ENCODE assay signal across 8 cellular contexts in genomic region chr2:199850718-199851498, GRCh38. TPM values are rescaled to one million over a fixed set of nuclear protein-coding genes. Genes with fewer than 3 reads are reported as not detected.
DNase-seq lines count a peak whose midpoint lies in the region; ATAC-seq and TF ChIP-seq lines count a peak whose summit lies in the region.

Gene FTCDNL1 (minus strand): TSS chr2:199851192. CDS start chr2:199848962, 2,230 bp downstream.

- H3K27me3 Mint-ChIP-seq in H9 (ENCODE audit: low read depth), result peaks cover 1% of the 10 kb centered on the region

- peak within 1 kb of the TSS; percentile 22 for H3K14ac ChIP-seq in H9 (ENCODE audit: insufficient read depth, low read length)

- H4K20me1 ChIP-seq in H9 (ENCODE audit: control insufficient read depth, insufficient read depth, insufficient read length), result no peaks in the 10 kb centered on the region

- peaks cover 5% of the 10 kb centered on the region for H3K4me1 ChIP-seq in H9 (ENCODE audit: insufficient read depth, low read length)
- H3K4me1 ChIP-seq in adipocyte (ENCODE audit: control insufficient read depth, insufficient read depth, low read length), result no peaks in the 10 kb centered on the region
- H3K4me1 ChIP-seq in right cardiac atrium (ENCODE audit: control insufficient read depth, insufficient read depth, low read length), result no peaks in the 10 kb centered on the region

- H3K4me1 Mint-ChIP-seq in H9, result peaks cover 38 to 44% of the 10 kb centered on the region in 2 experiments

- intact Hi-C loops in right cardiac atrium (cut with DNase I), result no loop called here

- peak within 1 kb of the TSS in 1 of 3 experiments; percentile 96; a peak in 4 of 7 replicates for H3K27ac Mint-ChIP-seq in H9

- H3K79me2 ChIP-seq in H9 (ENCODE audit: insufficient read depth, low read length), result no peaks in the 10 kb centered on the region

- no peak within 1 kb of the TSS for H2AK5ac ChIP-seq in H9 (ENCODE audit: insufficient read length, low read length)

- H3K4me2 ChIP-seq in H9 (ENCODE audit: insufficient read depth, insufficient read length, low read length), result peak within 1 kb of the TSS; percentile 58

- WGBS in H9 (ENCODE audit: extremely low coverage, insufficient read length, low lambda C conversion rate), result no CpG with 5 or more reads among the region's 80 CpGs
- under 1% methylated on average over 80 of the region's 80 CpGs for WGBS in right cardiac atrium

- H3K23ac ChIP-seq in H9 (ENCODE audit: insufficient read length, low read depth, low read length), result no peak within 1 kb of the TSS

- H3K36me3 ChIP-seq in adipocyte (ENCODE audit: control insufficient read depth, insufficient read depth, low read length, severe bottlenecking), result no peaks in the 10 kb centered on the region

- TF ChIP-seq CTCF in H9 (conservative IDR thresholded peaks at IDR 0.05), result peak; percentile 62

- no peaks in the 10 kb centered on the region for H3K36me3 Mint-ChIP-seq in H9 (ENCODE audit: insufficient read depth in 1 of 3, low read depth in 3 of 3)

- peak within 1 kb of the TSS; percentile 85 to 92 for H3K4me3 Mint-ChIP-seq in H9

- H3K27ac ChIP-seq in H9 (ENCODE audit: insufficient read length, low read depth, low read length) (no peak within 1 kb of the TSS), right cardiac atrium (ENCODE audit: low read length) (no peak within 1 kb of the TSS)

- H2BK20ac ChIP-seq in H9 (ENCODE audit: low read depth, low read length, poor library complexity, severe bottlenecking), result no peak within 1 kb of the TSS

- H3K56ac ChIP-seq in H9 (ENCODE audit: insufficient read length, low read depth, low read length), result no peak within 1 kb of the TSS

- no peak within 1 kb of the TSS for H3T11ph ChIP-seq in H9 (ENCODE audit: low read length)

- H3K4me3 ChIP-seq in adipocyte (ENCODE audit: low read length) (peak within 1 kb of the TSS; percentile 87), right cardiac atrium (ENCODE audit: low read length) (peak within 1 kb of the TSS; percentile 54)

- H3K9me3 ChIP-seq in H9 (ENCODE audit: control insufficient read depth, low read depth, low read length) (no peaks in the 10 kb centered on the region), adipocyte (ENCODE audit: control insufficient read depth, low read length) (no peaks in the 10 kb centered on the region), right cardiac atrium (ENCODE audit: control insufficient read depth, low read length) (no peaks in the 10 kb centered on the region)

- DNase-seq in H9 (peak; percentile 74), LoVo (ENCODE audit: low spot score) (peak; percentile 77), SW480 (ENCODE audit: low spot score) (peak; percentile 60), adipocyte (ENCODE audit: low read depth) (peak; percentile 82), right cardiac atrium (peak; percentile 73 to 88 (median 86)), retina (peak; percentile 86), OCI-M2 (lab: John Stamatoyannopoulos, UW; ENCODE audit: unreplicated experiment) (no peak)

- no peak within 1 kb of the TSS for H3K4ac ChIP-seq in H9 (ENCODE audit: low read depth, low read length)

- H4K91ac ChIP-seq in H9 (ENCODE audit: insufficient read length, low read depth, low read length), result no peak within 1 kb of the TSS

- no peak within 1 kb of the TSS for H2BK15ac ChIP-seq in H9 (ENCODE audit: low read depth, low read length)

- no peak within 1 kb of the TSS for H3K18ac ChIP-seq in H9 (ENCODE audit: insufficient read length, low read depth, low read length)

- H2BK5ac ChIP-seq in H9 (ENCODE audit: insufficient read length, low read length), result no peak within 1 kb of the TSS

- ATAC-seq in right cardiac atrium, result peak; percentile 96

- H4K8ac ChIP-seq in H9 (replicated peaks; ENCODE audit: insufficient read length, low read depth, low read length), result no peak within 1 kb of the TSS

- no peak within 1 kb of the TSS for H2BK12ac ChIP-seq in H9 (ENCODE audit: insufficient read length, low read depth, low read length)

- no peak within 1 kb of the TSS for H4K5ac ChIP-seq in H9 (ENCODE audit: insufficient read length, low read depth, low read length)

- H3K23me2 ChIP-seq in H9 (ENCODE audit: insufficient read length, low read depth, low read length, poor library complexity, severe bottlenecking), result peaks cover 6% of the 10 kb centered on the region

- H2AFZ ChIP-seq in H9 (ENCODE audit: low read length), result no peak within 1 kb of the TSS

- H3K27me3 ChIP-seq in H9 (ENCODE audit: insufficient read depth, low read length) (no peaks in the 10 kb centered on the region), adipocyte (replicated peaks; ENCODE audit: control insufficient read depth, insufficient read depth, low read length) (peaks cover 4% of the 10 kb centered on the region), right cardiac atrium (ENCODE audit: control insufficient read depth, insufficient read depth) (no peaks in the 10 kb centered on the region)

- H3K9ac ChIP-seq in H9 (ENCODE audit: extremely low read depth, insufficient read length, low read length) (peak within 1 kb of the TSS; percentile 39), adipocyte (ENCODE audit: low read length) (peak within 1 kb of the TSS; percentile 78)

- H3K79me1 ChIP-seq in H9 (ENCODE audit: insufficient read depth, low read depth, low read length, poor library complexity, severe bottlenecking), result no peaks in the 10 kb centered on the region

- H2BK120ac ChIP-seq in H9 (ENCODE audit: low read depth, low read length, poor library complexity, severe bottlenecking), result no peak within 1 kb of the TSS

- peak; percentile 32 for TF ChIP-seq POLR2A in GM10847 (IDR thresholded peaks at IDR 0.05; ENCODE audit: extremely low read depth, insufficient read length)

- H3K9me3 Mint-ChIP-seq in H9, result peaks cover 0 to 3% of the 10 kb centered on the region in 2 experiments; a peak in 1 of 5 replicates

RNA-seq across cellular contexts. Expression of gene FTCDNL1, which starts in this region (rescaled TPM):
- total RNA-seq in H9 (2021) (0.81 and 2.0 TPM in 2 replicates), right cardiac atrium (1 to 10 TPM; 2.4 to 5.0 (median 3.8) TPM)
- 1.7 TPM for polyA plus RNA-seq in right cardiac atrium
